In the genomic region with DNA sequence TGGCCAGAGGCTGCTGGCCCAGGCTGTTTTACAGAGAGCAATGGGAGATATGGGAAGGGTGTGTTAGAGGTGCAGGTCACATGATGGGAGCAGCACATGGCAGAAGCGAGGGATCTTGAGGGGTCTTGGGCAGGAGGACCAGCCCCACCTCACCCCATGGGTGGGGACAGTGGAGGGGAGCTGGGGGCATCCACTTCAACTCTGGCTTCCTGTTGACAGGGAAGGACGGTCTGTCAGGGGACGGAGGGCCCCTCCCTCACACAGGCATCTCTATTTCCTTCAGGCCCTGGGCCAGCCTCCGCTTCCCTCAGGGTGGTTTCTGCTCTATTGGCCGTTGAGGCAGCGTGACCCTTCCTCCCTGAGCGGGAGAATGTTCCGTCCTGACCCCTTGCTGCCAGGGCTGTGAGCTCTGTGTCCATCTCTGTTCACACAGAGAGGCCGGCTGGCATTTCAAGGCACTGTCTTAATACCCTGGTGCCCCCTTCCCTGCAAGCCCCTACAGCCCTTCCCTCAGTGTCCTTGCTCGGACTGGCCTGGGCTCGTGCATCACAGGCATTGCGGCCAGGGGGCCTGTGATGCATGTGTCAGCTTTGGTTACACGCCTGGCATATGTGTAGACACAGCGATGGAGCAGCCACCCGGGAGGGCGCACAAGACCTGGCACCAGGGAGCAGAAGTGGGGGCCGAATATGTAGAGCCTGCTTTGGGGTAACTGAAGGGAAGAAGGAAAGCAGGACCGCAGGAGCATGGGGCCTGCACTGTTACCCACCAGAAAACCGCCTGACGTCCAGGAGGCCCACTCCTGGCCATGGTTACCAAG, we compare ENCODE assay signal across 19 cellular contexts. TPM values are rescaled to one million over a fixed set of nuclear protein-coding genes. Genes with fewer than 3 reads are reported as not detected.
"Had no signal": no experiment of that assay in that cellular context is flagged by ENCODE, and none has a peak within 500 bp of the region (broad histone marks: within the 10 kb centered on the region; RNA-seq: fewer than 3 reads in every experiment).

No MANE protein-coding gene starts in this region.

- H3K27me3 Mint-ChIP-seq: activated naive CD4-positive, alpha-beta T cell treated with anti-CD3 and anti-CD28 coated beads, Interleukin-2, amount 50 U/mL, for 24 hours had no signal

- H3K4me1 ChIP-seq: lower lobe of right lung, parathyroid adenoma, SJSA1 had no signal

- H3K4me3 ChIP-seq: lower lobe of right lung, SJSA1, skin epidermis had no signal

- H3K9me3 Mint-ChIP-seq: activated CD4-positive, alpha-beta T cell treated with anti-CD3 and anti-CD28 coated beads, Interleukin-2, amount 10 ng/mL, durations not matched to agents 24 days and 14 days; activated naive CD4-positive, alpha-beta T cell treated with anti-CD3 and anti-CD28 coated beads, Interleukin-2, amount 50 U/mL, for 24 hours; nephron had no signal

- H3K27ac Mint-ChIP-seq: activated CD4-positive, alpha-beta T cell treated with anti-CD3 and anti-CD28 coated beads, Interleukin-2, amount 10 ng/mL, durations not matched to agents 24 days and 14 days; activated naive CD4-positive, alpha-beta T cell treated with anti-CD3 and anti-CD28 coated beads, Interleukin-2, amount 50 U/mL, for 24 hours; nephron; WTC11 had no signal

- H3K4me3 Mint-ChIP-seq: activated CD4-positive, alpha-beta T cell treated with anti-CD3 and anti-CD28 coated beads, Interleukin-2, amount 10 ng/mL, durations not matched to agents 24 days and 14 days; activated naive CD4-positive, alpha-beta T cell treated with anti-CD3 and anti-CD28 coated beads, Interleukin-2, amount 50 U/mL, for 24 hours; nephron; WTC11 had no signal

- H3K4me1 Mint-ChIP-seq: activated naive CD4-positive, alpha-beta T cell treated with anti-CD3 and anti-CD28 coated beads, Interleukin-2, amount 50 U/mL, for 24 hours; nephron; WTC11 had no signal

- H3K36me3 Mint-ChIP-seq: activated naive CD4-positive, alpha-beta T cell treated with anti-CD3 and anti-CD28 coated beads, Interleukin-2, amount 50 U/mL, for 24 hours; WTC11 had no signal

- ATAC-seq: lower lobe of right lung, WTC11 had no signal

- DNase-seq: activated CD4-positive, alpha-beta T cell treated with anti-CD3 and anti-CD28 coated beads, Interleukin-2, amount 10 ng/mL, durations not matched to agents 24 days and 14 days; activated T-cell treated with anti-CD3 and anti-CD28 coated beads, Interleukin-2, amount 50 U/mL, for 1 hour; caudate nucleus; foreskin fibroblast; lower lobe of right lung; retina; stimulated activated CD4-positive, alpha-beta T cell treated with anti-CD3 and anti-CD28 coated beads, Interleukin-4, amount 100 ng/mL, for 24 hours; stimulated activated naive CD4-positive, alpha-beta T cell treated with Interleukin-2 at 50 U/mL for 16 hours; SW 1271 had no signal

- H3K9me3 ChIP-seq: lower lobe of right lung, SJSA1 had no signal

- H3K36me3 ChIP-seq: SJSA1 had no signal

- H3K27ac ChIP-seq: parathyroid adenoma, SJSA1, skin epidermis had no signal

RNA-seq across cellular contexts. Expression of a gene that starts 31.8 kb away (rescaled TPM):
- total RNA-seq: activated CD4-positive, alpha-beta T cell treated with anti-CD3 and anti-CD28 coated beads, Interleukin-2, amount 10 ng/mL, durations not matched to agents 24 days and 14 days; activated CD8-positive, alpha-beta memory T cell treated with anti-CD3 and anti-CD28 coated beads for 36 hours; endothelial cell of umbilical vein; kidney epithelial cell; SJSA1; T-helper 2 cell treated with Interferon-gamma antibody and Interleukin-4, amounts not matched to agents 100 ng/mL and 5 ng/mL, for 36 hours had no signal
- polyA plus RNA-seq: endothelial cell of umbilical vein had no signal
